ENCODE assay signal across 1 cellular context in genomic region chr16:11309895-11310633, GRCh38.
A peak's percentile ranks its signal among the peaks of the same experiment; 100 is the strongest.
TF ChIP-seq lines count a peak whose summit lies in the region.

No MANE protein-coding gene starts in this region.

TF ChIP-seq in HepG2, 621 proteins besides CTCF, POLR2A, EP300 and RAD21 (continued from another document and continues in another):
- TF ChIP-seq AKNA (CRISPR knock-in tag; IDR thresholded peaks at IDR 0.05; ENCODE audit: borderline replicate concordance), result no peak
- no peak for TF ChIP-seq ZNF891 (CRISPR knock-in tag; IDR thresholded peaks at IDR 0.05)
- peak; percentile 48; the same call in 1 of the 2 replicates for TF ChIP-seq PHF8 (CRISPR knock-in tag; IDR thresholded peaks at IDR 0.05)
- TF ChIP-seq TEAD2 (CRISPR knock-in tag; IDR thresholded peaks at IDR 0.05), result no peak
- no peak for TF ChIP-seq ZNF570 (CRISPR knock-in tag; IDR thresholded peaks at IDR 0.05; ENCODE audit: borderline replicate concordance)
- TF ChIP-seq NKX3-1 (CRISPR knock-in tag; IDR thresholded peaks at IDR 0.05), result no peak
- TF ChIP-seq MXD3 (CRISPR knock-in tag; IDR thresholded peaks at IDR 0.05), result peak; percentile 45; the same call in 1 of the 2 replicates
- TF ChIP-seq JUN (CRISPR knock-in tag; IDR thresholded peaks at IDR 0.05), result peak; percentile 81
- TF ChIP-seq ZNF780A (CRISPR knock-in tag; IDR thresholded peaks at IDR 0.05), result no peak
- TF ChIP-seq ZNF318 (CRISPR knock-in tag; IDR thresholded peaks at IDR 0.05), result no peak; the same call in 1 of the 2 replicates
- TF ChIP-seq RFX1 (IDR thresholded peaks at IDR 0.05), result peak; percentile 88
- no peak for TF ChIP-seq ZNF451 (CRISPR knock-in tag; IDR thresholded peaks at IDR 0.05)
- no peak for TF ChIP-seq LBX2 (CRISPR knock-in tag; IDR thresholded peaks at IDR 0.05; ENCODE audit: borderline replicate concordance)
- no peak for TF ChIP-seq ZNF557 (CRISPR knock-in tag; IDR thresholded peaks at IDR 0.05)
- peak; percentile 94 for TF ChIP-seq RXRA (CRISPR knock-in tag; IDR thresholded peaks at IDR 0.05)
- no peak; the same call in 1 of the 2 replicates for TF ChIP-seq THAP9 (CRISPR knock-in tag; IDR thresholded peaks at IDR 0.05; ENCODE audit: borderline replicate concordance)
- peak; percentile 78 for TF ChIP-seq ZC3H13 (CRISPR knock-in tag; IDR thresholded peaks at IDR 0.05)
- peak; percentile 97 for TF ChIP-seq RCOR2 (CRISPR knock-in tag; IDR thresholded peaks at IDR 0.05)
- no peak for TF ChIP-seq RARG (CRISPR knock-in tag; IDR thresholded peaks at IDR 0.05; ENCODE audit: low read depth)
- peak; percentile 77; the same call in 1 of the 2 replicates for TF ChIP-seq ZBTB38 (CRISPR knock-in tag; IDR thresholded peaks at IDR 0.05)
- no peak for TF ChIP-seq FOXO4 (CRISPR knock-in tag; conservative IDR thresholded peaks at IDR 0.05)
- TF ChIP-seq CBX1 (IDR thresholded peaks at IDR 0.05; ENCODE audit: low read depth), result peak; percentile 88
- peak; percentile 97 for TF ChIP-seq ZNF784 (CRISPR knock-in tag; IDR thresholded peaks at IDR 0.05; ENCODE audit: borderline replicate concordance)
- TF ChIP-seq ZNF281 (CRISPR knock-in tag; IDR thresholded peaks at IDR 0.05; ENCODE audit: borderline replicate concordance), result peak; percentile 76; the same call in 1 of the 2 replicates
- TF ChIP-seq BRD4 (CRISPR knock-in tag; IDR thresholded peaks at IDR 0.05), result peak; percentile 24; the same call in 1 of the 2 replicates
- TF ChIP-seq ONECUT2 (CRISPR knock-in tag; IDR thresholded peaks at IDR 0.05), result no peak
- TF ChIP-seq TRAFD1 (CRISPR knock-in tag; IDR thresholded peaks at IDR 0.05; ENCODE audit: borderline replicate concordance), result peak; percentile 94
- 0 out of 2 replicates have a peak, but pooled peaks have one; percentile 37 for TF ChIP-seq FOXJ3 (CRISPR knock-in tag; IDR thresholded peaks at IDR 0.05; ENCODE audit: borderline replicate concordance)
- TF ChIP-seq KLF6 (CRISPR knock-in tag; IDR thresholded peaks at IDR 0.05), result no peak; the same call in 1 of the 2 replicates
